In genomic region chr3:149812606-149813366, GRCh38 we compare ENCODE assay signal across 1 cellular context.
A peak's percentile ranks its signal among the peaks of the same experiment; 100 is the strongest.
TF ChIP-seq lines count a peak whose summit lies in the region.

Gene RNF13 (plus strand): TSS chr3:149813215. CDS start chr3:149846027, 32,812 bp downstream.

TF ChIP-seq in HEK293, 187 proteins besides CTCF, POLR2A, EP300 and RAD21 (continued from another document):
- TF ChIP-seq ZNF26 (tag by site-specific recombination; IDR thresholded peaks at IDR 0.05) (no peak), ZNF221 (tag by site-specific recombination; IDR thresholded peaks at IDR 0.05; ENCODE audit: borderline replicate concordance) (no peak), ZNF629 (tag by site-specific recombination; IDR thresholded peaks at IDR 0.05) (peak; percentile 50; the same call in 1 of the 2 replicates), ZNF529 (tag by site-specific recombination; IDR thresholded peaks at IDR 0.05; ENCODE audit: insufficient replicate concordance) (no peak), GLI4 (tag by site-specific recombination; IDR thresholded peaks at IDR 0.05) (peak; percentile 49; the same call in 1 of the 2 replicates), PATZ1 (tag by site-specific recombination; IDR thresholded peaks at IDR 0.05) (no peak; the same call in none of the 2 replicates), ZBTB49 (tag by site-specific recombination; IDR thresholded peaks at IDR 0.05; ENCODE audit: low read depth) (no peak), KLF9 (tag by site-specific recombination; IDR thresholded peaks at IDR 0.05; ENCODE audit: low read depth) (peak; percentile 83), ZNF501 (tag by site-specific recombination; IDR thresholded peaks at IDR 0.05) (peak; percentile 53; the same call in 1 of the 2 replicates), ZNF555 (tag by site-specific recombination; conservative IDR thresholded peaks at IDR 0.05) (no peak), ZBTB17 (tag by site-specific recombination; IDR thresholded peaks at IDR 0.05) (peak; percentile 57; the same call in 1 of the 2 replicates), ZNF530 (tag by site-specific recombination; IDR thresholded peaks at IDR 0.05; ENCODE audit: low read depth) (no peak), KLF1 (tag by site-specific recombination; IDR thresholded peaks at IDR 0.05) (peak; percentile 97), ZNF248 (tag by site-specific recombination; IDR thresholded peaks at IDR 0.05) (no peak), ZNF416 (tag by site-specific recombination; IDR thresholded peaks at IDR 0.05) (no peak), ZNF211 (tag by site-specific recombination; IDR thresholded peaks at IDR 0.05; ENCODE audit: low read depth) (no peak), ZNF510 (tag by site-specific recombination; IDR thresholded peaks at IDR 0.05; ENCODE audit: insufficient replicate concordance) (no peak), ZBTB10 (tag by site-specific recombination; IDR thresholded peaks at IDR 0.05) (no peak), ZNF132 (tag by site-specific recombination; IDR thresholded peaks at IDR 0.05; ENCODE audit: borderline replicate concordance) (no peak), ZNF223 (tag by site-specific recombination; IDR thresholded peaks at IDR 0.05) (no peak), TRIM28 (IDR thresholded peaks at IDR 0.05; ENCODE audit: borderline replicate concordance, low read length) (no peak)
TF ChIP-seq in HEK293: peak in this region for 44.
